In genomic region chr17:81101614-81102306, GRCh38 we compare ENCODE assay signal across 8 cellular contexts.
A peak's percentile ranks its signal among the peaks of the same experiment; 100 is the strongest.
DNase-seq lines count a peak whose midpoint lies in the region; ATAC-seq and TF ChIP-seq lines count a peak whose summit lies in the region.

No MANE protein-coding gene starts in this region.

- H3K9me3 ChIP-seq in lower lobe of right lung = no peaks in the 10 kb centered on the region

- ATAC-seq in GM18873 (IDR thresholded peaks at IDR 0.05; ENCODE audit: low FRiP score, unreplicated experiment) (peak; percentile 46), HG03342 (IDR thresholded peaks at IDR 0.05; ENCODE audit: unreplicated experiment) (peak; percentile 83), lower lobe of right lung (peak; percentile 78 to 91)

- TF ChIP-seq CTCF in AG09309 (IDR thresholded peaks at IDR 0.05; ENCODE audit: control insufficient read depth, insufficient read depth, low read depth, low read length, missing control alignments) = peak; percentile 100
- TF ChIP-seq CTCF in lower lobe of right lung (IDR thresholded peaks at IDR 0.05) = peak; percentile 99

- no peak overlapping the region for H3K27ac ChIP-seq in lower lobe of right lung

- intact Hi-C loops in lower lobe of right lung (cut with DNase I) = no loop called here

- no peak for DNase-seq in AG09309 (ENCODE audit: low read depth)
- peak; percentile 88 for DNase-seq in NCI-H774 (lab: John Stamatoyannopoulos, UW)
- DNase-seq in activated CD4-positive, alpha-beta T cell treated with anti-CD3 and anti-CD28 coated beads, Interleukin-2, amount 50 U/mL, for 48 hours = peak; percentile 87 to 91
- peak; percentile 88 for DNase-seq in dermis blood vessel endothelial cell
- DNase-seq in lower lobe of right lung = peak; percentile 89
- peak; percentile 79 for DNase-seq in stimulated activated CD8-positive, alpha-beta memory T cell treated with anti-CD3 and anti-CD28 coated beads, Interleukin-12 subunit alpha, Interleukin-12 subunit beta, amount 100 ng/mL, for 4 hours (ENCODE audit: low read depth)

- peaks cover 14% of the 10 kb centered on the region for H3K4me1 ChIP-seq in lower lobe of right lung

- H3K4me3 ChIP-seq in AG09309 (ENCODE audit: control insufficient read depth, low read depth, low read length) = no peak overlapping the region
- no peak overlapping the region for H3K4me3 ChIP-seq in lower lobe of right lung

- H3K36me3 ChIP-seq in lower lobe of right lung = peaks cover 72% of the 10 kb centered on the region

- no peaks in the 10 kb centered on the region for H3K27me3 ChIP-seq in lower lobe of right lung (ENCODE audit: low read depth)
